ENCODE assay signal across 9 cellular contexts in the genomic region with DNA sequence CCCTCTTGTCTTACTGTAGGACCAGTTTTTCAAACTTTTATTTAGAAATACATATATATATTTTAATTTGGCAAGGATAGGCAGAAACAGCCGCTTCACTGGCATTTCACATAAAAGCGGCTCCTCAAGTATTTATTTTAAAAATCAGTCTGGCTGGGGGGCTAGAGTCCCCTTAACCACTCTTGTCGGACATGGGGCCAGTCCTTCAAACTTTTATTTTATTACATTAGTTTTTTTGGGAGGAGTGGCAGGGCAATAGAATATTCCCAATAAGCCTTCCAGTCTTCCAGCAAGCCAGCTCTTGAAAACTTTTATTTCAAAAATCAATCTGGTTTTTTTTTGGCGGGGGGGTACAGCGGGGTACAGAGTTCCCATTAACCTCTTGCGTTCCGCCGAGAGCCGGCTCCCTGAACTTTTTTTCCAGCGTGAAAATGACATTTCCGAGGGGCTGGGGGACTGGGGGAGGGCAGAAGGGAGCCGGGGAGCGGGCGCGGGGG. TPM values are rescaled to one million over a fixed set of nuclear protein-coding genes. Genes with fewer than 3 reads are reported as not detected.
DNase-seq lines count a peak whose midpoint lies in the region; ATAC-seq and TF ChIP-seq lines count a peak whose summit lies in the region.
"Had no signal": no experiment of that assay in that cellular context is flagged by ENCODE, and none has a peak within 500 bp of the region (broad histone marks: within the 10 kb centered on the region; RNA-seq: fewer than 3 reads in every experiment).

No MANE protein-coding gene starts in this region.

- H3K36me3 Mint-ChIP-seq in HFFc6 (ENCODE audit: low read depth), result peaks cover 17% of the 10 kb centered on the region
- H3K36me3 Mint-ChIP-seq in T-helper 17 cell (ENCODE audit: low read depth), result peaks cover 3% of the 10 kb centered on the region

- H3K4me3 ChIP-seq in fibroblast of villous mesenchyme (ENCODE audit: low read depth, low read length) (peak overlapping the region; percentile 55), skin epidermis (peak overlapping the region; percentile 18 to 45 (median 31))

- H3K27ac ChIP-seq in skin epidermis, result peak overlapping the region in 6 of 21 experiments; percentile 16 to 60 (median 34)

- no peak for ATAC-seq in T-helper 17 cell
- no peak for ATAC-seq in GM18867 (IDR thresholded peaks at IDR 0.05; ENCODE audit: unreplicated experiment)

- H3K27me3 Mint-ChIP-seq in HFFc6 (ENCODE audit: insufficient read depth), result peaks cover 11% of the 10 kb centered on the region
- H3K27me3 Mint-ChIP-seq in T-helper 17 cell, result peaks cover 23% of the 10 kb centered on the region

- TF ChIP-seq CTCF in HFFc6 (IDR thresholded peaks at IDR 0.05) (no peak), fibroblast of villous mesenchyme (IDR thresholded peaks at IDR 0.05; ENCODE audit: insufficient read depth, low read depth, low read length) (no peak)

- H3K9me3 ChIP-seq in T-helper 17 cell (ENCODE audit: control insufficient read depth, low read length, poor library complexity, severe bottlenecking), result peaks cover under 1% of the 10 kb centered on the region

- DNase-seq in HFFc6 (no peak), T-helper 17 cell (no peak), fibroblast of villous mesenchyme (ENCODE audit: low read depth) (peak; percentile 16), DMS79 (lab: John Stamatoyannopoulos, UW) (no peak), SKM-1 (lab: John Stamatoyannopoulos, UW; ENCODE audit: unreplicated experiment) (no peak), midbrain (lab: John Stamatoyannopoulos, UW) (no peak)
- DNase-seq: NCI-H1092 treated with DMSO at 0.1 percent for 48 hours had no signal

- H3K27ac Mint-ChIP-seq in HFFc6 (peak overlapping the region; percentile 18; the same call in 1 of the 2 replicates), T-helper 17 cell (no peak overlapping the region)

- no peaks in the 10 kb centered on the region for H3K9me3 Mint-ChIP-seq in HFFc6

- H3K4me1 Mint-ChIP-seq in HFFc6 (ENCODE audit: low read depth) (peaks cover 41% of the 10 kb centered on the region), T-helper 17 cell (peaks cover 3% of the 10 kb centered on the region)

- H3K4me3 Mint-ChIP-seq in HFFc6 (peak overlapping the region; percentile 77), T-helper 17 cell (peak overlapping the region; percentile 71)

RNA-seq across cellular contexts. Expression of a gene that starts 0.6 kb away (rescaled TPM):
- total RNA-seq in HFFc6 (2021; fragmentation: NEBNext Ultra II Directional; extraction: Animal tissue kit (Norgen Biotek cat#: 25700)), result 10 to 100 TPM in 4 of 6 experiments, 1 to 10 TPM in 2; 9.4 to 13.6 (median 11.5) TPM
- total RNA-seq in T-helper 17 cell, result 1 to 10 TPM in 1 of 2 donors, under 1 TPM in 1; 0.60 to 1.7 TPM
- total RNA-seq in fibroblast of villous mesenchyme, result 12.5 and 15.1 TPM in 2 replicates
